ENCODE assay signal across 20 cellular contexts in genomic region chr7:111985802-111986201, GRCh38.
"Had no signal": no experiment of that assay in that cellular context is flagged by ENCODE, and none has a peak within 500 bp of the region (broad histone marks: within the 10 kb centered on the region; RNA-seq: fewer than 3 reads in every experiment).

No MANE protein-coding gene starts in this region.

- H3K4me2 ChIP-seq: hepatocyte had no signal

- H3K9me3 ChIP-seq: esophagus squamous epithelium, neutrophil, ovary, tibial artery, upper lobe of left lung, uterus had no signal

- H3K4me3 ChIP-seq: esophagus squamous epithelium, hepatocyte, ovary, tibial artery, upper lobe of left lung, uterus had no signal

- H3K9me3 Mint-ChIP-seq: central memory CD8-positive, alpha-beta T cell; endodermal cell; naive thymus-derived CD4-positive, alpha-beta T cell; nephron progenitor cell had no signal

- H3K27ac Mint-ChIP-seq: endodermal cell; naive thymus-derived CD4-positive, alpha-beta T cell; nephron progenitor cell had no signal

- H3K4me1 Mint-ChIP-seq: central memory CD8-positive, alpha-beta T cell had no signal

- H3K36me3 Mint-ChIP-seq: naive thymus-derived CD4-positive, alpha-beta T cell had no signal

- H3K27me3 Mint-ChIP-seq: central memory CD8-positive, alpha-beta T cell had no signal

- ATAC-seq: left colon; naive thymus-derived CD4-positive, alpha-beta T cell; right cardiac atrium had no signal

- H3K4me1 ChIP-seq: esophagus squamous epithelium, tibial artery, uterus had no signal

- H3K27ac ChIP-seq: hepatocyte, ovary, tibial artery had no signal

- H3K79me2 ChIP-seq: hepatocyte had no signal

- DNase-seq: dermis blood vessel endothelial cell; effector CD4-positive, alpha-beta T cell; endodermal cell; esophagus squamous epithelium; foreskin fibroblast; left colon; naive thymus-derived CD4-positive, alpha-beta T cell; nephron progenitor cell; ovary; right cardiac atrium; small intestine; stimulated activated CD4-positive, alpha-beta T cell treated with anti-CD3 and anti-CD28 coated beads, Interleukin-12 subunit alpha, Interleukin-12 subunit beta, amount 100 ng/mL, for 4 hours; stimulated activated CD4-positive, alpha-beta T cell treated with anti-CD3 and anti-CD28 coated beads, Interleukin-2, amount 100 ng/mL, for 48 hours; stimulated activated naive CD4-positive, alpha-beta T cell treated with Interleukin-2 at 50 U/mL for 16 hours; tibial artery; upper lobe of left lung; uterus had no signal

- H3K36me3 ChIP-seq: neutrophil, ovary, uterus had no signal

- H3K4me3 Mint-ChIP-seq: central memory CD8-positive, alpha-beta T cell; endodermal cell; naive thymus-derived CD4-positive, alpha-beta T cell; nephron progenitor cell had no signal

- H2AFZ ChIP-seq: hepatocyte had no signal

- H3K27me3 ChIP-seq: esophagus squamous epithelium, hepatocyte, neutrophil, ovary, tibial artery, upper lobe of left lung, uterus had no signal
